18 cellular contexts compared by ENCODE assay signal in the genomic region with DNA sequence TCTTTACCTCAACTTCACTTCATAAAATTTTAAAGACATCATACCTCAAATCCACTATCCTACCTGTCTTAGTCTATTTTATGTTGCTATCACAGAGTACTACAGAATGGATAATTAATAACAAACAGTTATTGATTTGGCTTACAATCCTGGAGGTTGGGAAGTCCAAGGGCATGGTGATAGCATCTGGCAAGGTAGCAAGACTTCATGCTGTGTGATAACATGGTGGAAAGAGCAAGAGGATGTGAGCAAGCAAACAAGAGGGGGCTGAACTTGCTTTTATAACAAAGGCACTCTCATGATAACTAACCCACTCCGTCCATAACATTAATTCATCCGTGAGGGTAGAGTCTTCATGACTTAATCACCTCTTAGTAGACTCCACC. TPM values are rescaled to one million over a fixed set of nuclear protein-coding genes. Genes with fewer than 3 reads are reported as not detected.
DNase-seq lines count a peak whose midpoint lies in the region; ATAC-seq and TF ChIP-seq lines count a peak whose summit lies in the region.
"Had no signal": no experiment of that assay in that cellular context is flagged by ENCODE, and none has a peak within 500 bp of the region (broad histone marks: within the 10 kb centered on the region; RNA-seq: fewer than 3 reads in every experiment).

No MANE protein-coding gene starts in this region.

- H3K36me3 Mint-ChIP-seq in CD4-positive, CD25-positive, alpha-beta regulatory T cell = peaks cover 23% of the 10 kb centered on the region
- H3K36me3 Mint-ChIP-seq in activated CD8-positive, alpha-beta T cell treated with anti-CD3 and anti-CD28 coated beads for 36 hours (ENCODE audit: low read depth) = peaks cover 57% of the 10 kb centered on the region

- H3K36me3 ChIP-seq in CD4-positive, CD25-positive, alpha-beta regulatory T cell (ENCODE audit: control insufficient read depth, insufficient read depth, low read length) = peaks cover 5% of the 10 kb centered on the region
- H3K36me3 ChIP-seq in GM06990 (ENCODE audit: control insufficient read depth, insufficient read depth, low read length) (peaks cover 4% of the 10 kb centered on the region; the same call in 1 of the 2 replicates), mucosa of rectum (ENCODE audit: control insufficient read depth in 2 of 2, insufficient read depth in 2 of 2, low read length in 2 of 2) (peaks cover 7 to 10% of the 10 kb centered on the region in 2 donors), BE2C (peaks cover 23% of the 10 kb centered on the region)
- H3K36me3 ChIP-seq: colonic mucosa had no signal

- CTCF ChIA-PET in activated CD8-positive, alpha-beta T cell treated with anti-CD3 and anti-CD28 coated beads for 36 hours (lab: Charles Lee) = no interaction called here

- H3K27me3 Mint-ChIP-seq in CD4-positive, CD25-positive, alpha-beta regulatory T cell = no peaks in the 10 kb centered on the region
- no peaks in the 10 kb centered on the region for H3K27me3 Mint-ChIP-seq in activated CD8-positive, alpha-beta T cell treated with anti-CD3 and anti-CD28 coated beads for 36 hours

- intact Hi-C loops in activated CD8-positive, alpha-beta T cell treated with anti-CD3 and anti-CD28 coated beads for 36 hours (cut with micrococcal nuclease) = loop anchor here (10.0 kb wide), 1 partner anchor 171 kb away; the partner anchor contains the start of gene BTG3

- peak overlapping the region; percentile 86 for H3K27ac ChIP-seq in CD4-positive, CD25-positive, alpha-beta regulatory T cell (ENCODE audit: insufficient read depth, low read length, poor library complexity, severe bottlenecking)
- H3K27ac ChIP-seq in mucosa of rectum (ENCODE audit: low read depth in 2 of 2, low read length in 2 of 2) = peak overlapping the region; percentile 60 to 68
- H3K27ac ChIP-seq: colonic mucosa, suprapubic skin had no signal

- peaks cover 89% of the 10 kb centered on the region for H3K4me1 ChIP-seq in CD4-positive, CD25-positive, alpha-beta regulatory T cell (ENCODE audit: control insufficient read depth, insufficient read depth, low read length, poor library complexity, severe bottlenecking)
- peaks cover 0 to 2% of the 10 kb centered on the region in 2 donors for H3K4me1 ChIP-seq in mucosa of rectum (ENCODE audit: control insufficient read depth in 2 of 2, insufficient read depth in 2 of 2, low read length in 2 of 2)
- H3K4me1 ChIP-seq in BE2C = peaks cover under 1% of the 10 kb centered on the region; the same call in 1 of the 2 replicates
- H3K4me1 ChIP-seq: colonic mucosa had no signal

- H3K9me3 Mint-ChIP-seq in CD4-positive, CD25-positive, alpha-beta regulatory T cell = no peaks in the 10 kb centered on the region
- peaks cover 8% of the 10 kb centered on the region for H3K9me3 Mint-ChIP-seq in activated CD8-positive, alpha-beta T cell treated with anti-CD3 and anti-CD28 coated beads for 36 hours
- H3K9me3 Mint-ChIP-seq: nephron progenitor cell had no signal

- POLR2A ChIA-PET in activated CD8-positive, alpha-beta T cell treated with anti-CD3 and anti-CD28 coated beads for 36 hours (lab: Charles Lee) = interaction anchor here (1.6 kb wide), 1 partner anchor 31 kb away, joined by 3 read pairs; no protein-coding TSS in a partner anchor

- TF ChIP-seq CTCF in GM06990 (IDR thresholded peaks at IDR 0.05; ENCODE audit: insufficient read depth, low read length, poor library complexity, severe bottlenecking) (no peak), BE2C (IDR thresholded peaks at IDR 0.05; ENCODE audit: low read depth, low read length) (no peak)
- no peak for TF ChIP-seq CTCF in activated CD8-positive, alpha-beta T cell treated with anti-CD3 and anti-CD28 coated beads for 36 hours (IDR thresholded peaks at IDR 0.05)

- H3K4me3 ChIP-seq in CD4-positive, CD25-positive, alpha-beta regulatory T cell (ENCODE audit: low read depth, low read length) = peak overlapping the region; percentile 89
- H3K4me3 ChIP-seq in GM06990 (replicated peaks; ENCODE audit: low read depth, low read length) (peak overlapping the region; percentile 18), mucosa of rectum (ENCODE audit: low read length in 2 of 2) (peak overlapping the region in 1 of 2 donors; percentile 37), BE2C (ENCODE audit: low read depth, low read length) (no peak overlapping the region)
- H3K4me3 ChIP-seq: colonic mucosa, GM23338, lung, Peyer's patch, suprapubic skin had no signal

- H3K27me3 ChIP-seq in CD4-positive, CD25-positive, alpha-beta regulatory T cell (ENCODE audit: control insufficient read depth, insufficient read depth, low read length) = no peaks in the 10 kb centered on the region
- H3K27me3 ChIP-seq in GM06990 (replicated peaks; ENCODE audit: control insufficient read depth, insufficient read depth, low read length) (no peaks in the 10 kb centered on the region), mucosa of rectum (ENCODE audit: control insufficient read depth in 2 of 2, insufficient read depth in 2 of 2, low read length in 2 of 2) (no peaks in the 10 kb centered on the region), BE2C (no peaks in the 10 kb centered on the region)
- H3K27me3 ChIP-seq: colonic mucosa, Peyer's patch, suprapubic skin had no signal

- no peak for DNase-seq in CD4-positive, CD25-positive, alpha-beta regulatory T cell
- no peak for DNase-seq in GM06990 (ENCODE audit: extremely low read depth, insufficient read length)
- DNase-seq in activated CD8-positive, alpha-beta T cell treated with anti-CD3 and anti-CD28 coated beads for 36 hours = no peak
- DNase-seq in ureter (ENCODE audit: low spot score) = no peak
- DNase-seq in BE2C = no peak
- DNase-seq in pons (ENCODE audit: low spot score) = no peak
- DNase-seq: activated CD4-positive, CD25-positive, alpha-beta regulatory T cell; colonic mucosa; erythroblast; NCI-H2081 treated with DMSO at 0.1 percent for 48 hours; NCI-H526; nephron progenitor cell; Peyer's patch; SK-N-SH had no signal

- H3K9ac ChIP-seq in mucosa of rectum (ENCODE audit: low read depth in 1 of 2, low read length in 2 of 2) = no peak overlapping the region
- H3K9ac ChIP-seq: SK-N-SH had no signal

- peak overlapping the region; percentile 93 to 97 (median 93) for H3K27ac Mint-ChIP-seq in CD4-positive, CD25-positive, alpha-beta regulatory T cell
- peak overlapping the region; percentile 100 for H3K27ac Mint-ChIP-seq in activated CD8-positive, alpha-beta T cell treated with anti-CD3 and anti-CD28 coated beads for 36 hours
- H3K27ac Mint-ChIP-seq: GM23338 had no signal

- peaks cover 65 to 98% (median 80%) of the 10 kb centered on the region in 4 donors for H3K4me1 Mint-ChIP-seq in CD4-positive, CD25-positive, alpha-beta regulatory T cell
- H3K4me1 Mint-ChIP-seq in activated CD8-positive, alpha-beta T cell treated with anti-CD3 and anti-CD28 coated beads for 36 hours (ENCODE audit: low read depth) = peaks cover 98% of the 10 kb centered on the region
- H3K4me1 Mint-ChIP-seq: nephron progenitor cell had no signal

- ATAC-seq in CD4-positive, CD25-positive, alpha-beta regulatory T cell (ENCODE audit: low read depth in 2 of 2) = no peak
- no peak for ATAC-seq in activated CD8-positive, alpha-beta T cell treated with anti-CD3 and anti-CD28 coated beads for 36 hours
- ATAC-seq: GM23338 had no signal

- H3K4me3 Mint-ChIP-seq in CD4-positive, CD25-positive, alpha-beta regulatory T cell = peak overlapping the region in 3 of 4 donors; percentile 81 to 86 (median 84)
- H3K4me3 Mint-ChIP-seq in activated CD8-positive, alpha-beta T cell treated with anti-CD3 and anti-CD28 coated beads for 36 hours = peak overlapping the region; percentile 59
- H3K4me3 Mint-ChIP-seq: GM23338, nephron progenitor cell had no signal

- no peaks in the 10 kb centered on the region for H3K9me3 ChIP-seq in CD4-positive, CD25-positive, alpha-beta regulatory T cell (ENCODE audit: control insufficient read depth in 2 of 2, low read length in 2 of 2)
- H3K9me3 ChIP-seq in mucosa of rectum (ENCODE audit: control insufficient read depth in 2 of 2, low read length in 2 of 2) (no peaks in the 10 kb centered on the region), BE2C (no peaks in the 10 kb centered on the region)
- H3K9me3 ChIP-seq: colonic mucosa, Peyer's patch, suprapubic skin had no signal

RNA-seq across cellular contexts. Expression of gene C21orf91, which starts 33.8 kb away (rescaled TPM):
- total RNA-seq in CD4-positive, CD25-positive, alpha-beta regulatory T cell = 62.8 TPM
- polyA plus RNA-seq in CD4-positive, CD25-positive, alpha-beta regulatory T cell = 10 to 100 TPM; 59.3 to 74.6 (median 69.8) TPM
- total RNA-seq in activated CD8-positive, alpha-beta T cell treated with anti-CD3 and anti-CD28 coated beads for 36 hours = 10 to 100 TPM; 32.5 to 32.6 TPM
- 19.0 TPM for total RNA-seq in ureter
- 8.2 TPM for polyA plus RNA-seq in BE2C (2012; ENCODE audit: insufficient read depth, insufficient read length, low read depth)
